2 cellular contexts compared by ENCODE assay signal in the genomic region with DNA sequence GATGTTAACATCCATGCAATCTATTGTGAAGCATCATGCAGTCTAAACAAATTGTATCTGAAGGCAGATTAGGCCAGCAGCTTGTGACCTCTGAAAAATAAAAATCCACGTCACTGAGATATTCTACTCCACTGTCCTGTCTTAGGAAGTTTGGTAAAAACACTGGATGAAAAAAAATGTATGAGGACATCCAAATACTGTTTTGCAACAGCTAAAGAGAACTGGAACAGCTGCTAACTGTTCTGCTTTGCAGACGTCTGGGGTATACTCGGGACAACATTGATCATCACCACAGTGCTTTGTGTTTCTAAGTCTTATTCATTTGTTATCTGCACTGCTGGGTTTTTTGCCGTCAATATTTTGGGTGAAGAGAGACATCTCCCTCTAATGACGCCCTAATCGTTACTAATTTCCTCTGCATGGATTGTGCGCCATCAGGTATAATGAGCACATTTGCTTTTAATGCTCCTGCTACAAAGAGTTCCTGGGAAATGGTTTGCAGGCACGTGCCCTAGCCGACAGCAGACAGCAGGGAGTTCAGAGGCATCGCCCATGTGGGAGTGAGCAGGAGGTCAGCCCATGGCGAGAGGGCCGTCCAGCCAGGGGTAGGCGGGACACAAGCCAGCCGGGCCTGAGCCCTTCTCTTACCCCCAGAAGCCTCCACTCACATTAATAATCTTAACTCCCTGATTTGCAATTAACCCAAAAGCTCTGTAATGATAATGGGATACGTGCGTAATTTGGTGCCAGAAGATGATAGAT.
A peak's percentile ranks its signal among the peaks of the same experiment; 100 is the strongest.
TF ChIP-seq lines count a peak whose summit lies in the region.

No MANE protein-coding gene starts in this region.

TF ChIP-seq in GM23338, 12 proteins besides CTCF, POLR2A, EP300 and RAD21 (continued from another document and continues in another):
- TF ChIP-seq POLR2AphosphoS5 (IDR thresholded peaks at IDR 0.05; ENCODE audit: low read depth) (no peak), NANOG (IDR thresholded peaks at IDR 0.05; ENCODE audit: borderline replicate concordance) (no peak), JUNB (IDR thresholded peaks at IDR 0.05; ENCODE audit: unreplicated experiment) (no peak), EZH2phosphoT487 (IDR thresholded peaks at IDR 0.05; ENCODE audit: unreplicated experiment) (no peak), STAT1 (IDR thresholded peaks at IDR 0.05; ENCODE audit: unreplicated experiment) (no peak), EZH2 (IDR thresholded peaks at IDR 0.05; ENCODE audit: low read depth, unreplicated experiment) (no peak), ZNF331 (CRISPR knock-in tag; IDR thresholded peaks at IDR 0.05; ENCODE audit: low read depth) (no peak), CREB1 (CRISPR knock-in tag; IDR thresholded peaks at IDR 0.05; ENCODE audit: low read depth) (no peak)
- TF ChIP-seq, protein P1, sequence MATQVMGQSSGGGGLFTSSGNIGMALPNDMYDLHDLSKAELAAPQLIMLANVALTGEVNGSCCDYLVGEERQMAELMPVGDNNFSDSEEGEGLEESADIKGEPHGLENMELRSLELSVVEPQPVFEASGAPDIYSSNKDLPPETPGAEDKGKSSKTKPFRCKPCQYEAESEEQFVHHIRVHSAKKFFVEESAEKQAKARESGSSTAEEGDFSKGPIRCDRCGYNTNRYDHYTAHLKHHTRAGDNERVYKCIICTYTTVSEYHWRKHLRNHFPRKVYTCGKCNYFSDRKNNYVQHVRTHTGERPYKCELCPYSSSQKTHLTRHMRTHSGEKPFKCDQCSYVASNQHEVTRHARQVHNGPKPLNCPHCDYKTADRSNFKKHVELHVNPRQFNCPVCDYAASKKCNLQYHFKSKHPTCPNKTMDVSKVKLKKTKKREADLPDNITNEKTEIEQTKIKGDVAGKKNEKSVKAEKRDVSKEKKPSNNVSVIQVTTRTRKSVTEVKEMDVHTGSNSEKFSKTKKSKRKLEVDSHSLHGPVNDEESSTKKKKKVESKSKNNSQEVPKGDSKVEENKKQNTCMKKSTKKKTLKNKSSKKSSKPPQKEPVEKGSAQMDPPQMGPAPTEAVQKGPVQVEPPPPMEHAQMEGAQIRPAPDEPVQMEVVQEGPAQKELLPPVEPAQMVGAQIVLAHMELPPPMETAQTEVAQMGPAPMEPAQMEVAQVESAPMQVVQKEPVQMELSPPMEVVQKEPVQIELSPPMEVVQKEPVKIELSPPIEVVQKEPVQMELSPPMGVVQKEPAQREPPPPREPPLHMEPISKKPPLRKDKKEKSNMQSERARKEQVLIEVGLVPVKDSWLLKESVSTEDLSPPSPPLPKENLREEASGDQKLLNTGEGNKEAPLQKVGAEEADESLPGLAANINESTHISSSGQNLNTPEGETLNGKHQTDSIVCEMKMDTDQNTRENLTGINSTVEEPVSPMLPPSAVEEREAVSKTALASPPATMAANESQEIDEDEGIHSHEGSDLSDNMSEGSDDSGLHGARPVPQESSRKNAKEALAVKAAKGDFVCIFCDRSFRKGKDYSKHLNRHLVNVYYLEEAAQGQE (IDR thresholded peaks at IDR 0.05; ENCODE audit: unreplicated experiment), result no peak
- TF ChIP-seq, protein P2, sequence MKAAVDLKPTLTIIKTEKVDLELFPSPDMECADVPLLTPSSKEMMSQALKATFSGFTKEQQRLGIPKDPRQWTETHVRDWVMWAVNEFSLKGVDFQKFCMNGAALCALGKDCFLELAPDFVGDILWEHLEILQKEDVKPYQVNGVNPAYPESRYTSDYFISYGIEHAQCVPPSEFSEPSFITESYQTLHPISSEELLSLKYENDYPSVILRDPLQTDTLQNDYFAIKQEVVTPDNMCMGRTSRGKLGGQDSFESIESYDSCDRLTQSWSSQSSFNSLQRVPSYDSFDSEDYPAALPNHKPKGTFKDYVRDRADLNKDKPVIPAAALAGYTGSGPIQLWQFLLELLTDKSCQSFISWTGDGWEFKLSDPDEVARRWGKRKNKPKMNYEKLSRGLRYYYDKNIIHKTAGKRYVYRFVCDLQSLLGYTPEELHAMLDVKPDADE (IDR thresholded peaks at IDR 0.05), result no peak

TF ChIP-seq in H1, 55 proteins besides CTCF, POLR2A, EP300 and RAD21:
- no peak for TF ChIP-seq RFX5 (IDR thresholded peaks at IDR 0.05; ENCODE audit: borderline replicate concordance, low read depth, low read length)
- TF ChIP-seq, protein P3, sequence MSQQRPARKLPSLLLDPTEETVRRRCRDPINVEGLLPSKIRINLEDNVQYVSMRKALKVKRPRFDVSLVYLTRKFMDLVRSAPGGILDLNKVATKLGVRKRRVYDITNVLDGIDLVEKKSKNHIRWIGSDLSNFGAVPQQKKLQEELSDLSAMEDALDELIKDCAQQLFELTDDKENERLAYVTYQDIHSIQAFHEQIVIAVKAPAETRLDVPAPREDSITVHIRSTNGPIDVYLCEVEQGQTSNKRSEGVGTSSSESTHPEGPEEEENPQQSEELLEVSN (IDR thresholded peaks at IDR 0.05), result peak; percentile 21; the same call in 1 of the 2 replicates
- TF ChIP-seq, protein P4, sequence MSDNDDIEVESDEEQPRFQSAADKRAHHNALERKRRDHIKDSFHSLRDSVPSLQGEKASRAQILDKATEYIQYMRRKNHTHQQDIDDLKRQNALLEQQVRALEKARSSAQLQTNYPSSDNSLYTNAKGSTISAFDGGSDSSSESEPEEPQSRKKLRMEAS (IDR thresholded peaks at IDR 0.05), result peak; percentile 52
TF ChIP-seq in H1: peak in this region for 2.
